8 cellular contexts compared by ENCODE assay signal in genomic region chr2:174748948-174749347, GRCh38. TPM values are rescaled to one million over a fixed set of nuclear protein-coding genes. Genes with fewer than 3 reads are reported as not detected.
DNase-seq lines count a peak whose midpoint lies in the region; ATAC-seq, FAIRE-seq and TF ChIP-seq lines count a peak whose summit lies in the region.

No MANE protein-coding gene starts in this region.

- peaks cover 4% of the 10 kb centered on the region for H3K27me3 Mint-ChIP-seq in brain
- H3K27me3 Mint-ChIP-seq in immature natural killer cell (ENCODE audit: low read depth in 3 of 3): peaks cover 0 to 3% (median 2%) of the 10 kb centered on the region in 3 donors

- H3K36me3 Mint-ChIP-seq in brain (no peaks in the 10 kb centered on the region), immature natural killer cell (no peaks in the 10 kb centered on the region)

- H3K4me3 Mint-ChIP-seq in brain (no peak overlapping the region), immature natural killer cell (no peak overlapping the region)

- H3K27ac Mint-ChIP-seq in brain: peak overlapping the region in 1 of 5 experiments; percentile 20
- peak overlapping the region in 2 of 6 donors; percentile 23 to 75 for H3K27ac Mint-ChIP-seq in immature natural killer cell

- no peak for ATAC-seq in HG02610 (IDR thresholded peaks at IDR 0.05; ENCODE audit: unreplicated experiment)

- peak; percentile 66 for FAIRE-seq in TTC549 (lab: Jason Lieb, UNC)

- DNase-seq in Ammon's horn (ENCODE audit: low spot score) (peak; percentile 82), GM20000 (ENCODE audit: low spot score) (peak; percentile 58), NCI-H1436 (lab: John Stamatoyannopoulos, UW) (peak; percentile 54), immature natural killer cell (peak; percentile 50 to 59 (median 57))
- peak; percentile 69 for DNase-seq in stimulated activated CD4-positive, alpha-beta T cell treated with anti-CD3 and anti-CD28 coated beads, Interleukin-1b, Interleukin-23, amount 100 ng/mL, for 48 hours

- H3K9me3 Mint-ChIP-seq in brain (peaks cover 0 to 3% (median 0%) of the 10 kb centered on the region in 5 experiments), immature natural killer cell (no peaks in the 10 kb centered on the region)

- H3K4me1 Mint-ChIP-seq in brain: peaks cover 14% of the 10 kb centered on the region
- peaks cover 21 to 23% of the 10 kb centered on the region in 2 donors for H3K4me1 Mint-ChIP-seq in immature natural killer cell

- TF ChIP-seq CTCF in GM20000 (IDR thresholded peaks at IDR 0.05; ENCODE audit: extremely low read depth, missing control alignments): peak; percentile 70
- peak; percentile 86 to 87 for TF ChIP-seq CTCF in brain (conservative IDR thresholded peaks at IDR 0.05)

RNA-seq across cellular contexts. Expression of gene CHRNA1, which starts 15.3 kb away (rescaled TPM):
- 0.44 TPM for polyA plus RNA-seq in brain (ENCODE audit: insufficient read depth, low read depth, low replicate concordance)
- not detected for polyA plus RNA-seq in immature natural killer cell
